In the genomic region with DNA sequence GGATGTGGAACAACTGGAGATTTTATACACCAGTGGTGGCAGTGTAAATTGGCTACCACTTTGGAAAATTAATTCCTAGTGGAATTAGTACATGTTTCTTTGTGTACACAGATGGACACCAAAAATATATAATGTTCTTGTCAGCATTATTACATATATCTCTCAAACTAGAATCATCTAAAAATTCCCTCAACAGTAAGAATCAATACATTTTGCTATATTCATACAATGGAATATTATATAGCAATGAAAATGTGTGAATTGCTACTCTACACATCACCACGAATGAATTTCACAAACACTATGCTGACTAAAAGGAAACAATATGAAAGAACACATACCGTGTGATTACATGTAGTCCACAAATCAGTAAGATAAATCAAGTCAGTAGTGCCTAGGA, we compare ENCODE assay signal across 25 cellular contexts.
"Had no signal": no experiment of that assay in that cellular context is flagged by ENCODE, and none has a peak within 500 bp of the region (broad histone marks: within the 10 kb centered on the region; RNA-seq: fewer than 3 reads in every experiment).

No MANE protein-coding gene starts in this region.

- H3K27ac Mint-ChIP-seq: immature natural killer cell, mesothelial cell of epicardium had no signal

- H3K79me2 ChIP-seq: hepatocyte had no signal

- FAIRE-seq: endothelial cell of umbilical vein had no signal

- H3K36me3 Mint-ChIP-seq: mesothelial cell of epicardium, naive B cell had no signal

- H3K27ac ChIP-seq: colonic mucosa, dorsolateral prefrontal cortex, esophagus muscularis mucosa, foreskin keratinocyte, gastroesophageal sphincter, heart left ventricle, hepatocyte, left lung, lower lobe of right lung had no signal

- ATAC-seq: foreskin keratinocyte; gastroesophageal sphincter; heart left ventricle; left cardiac atrium; left lung; left ventricle myocardium superior; lower lobe of right lung; mucosa of descending colon; naive thymus-derived CD8-positive, alpha-beta T cell had no signal

- H3K4me3 ChIP-seq: colonic mucosa, dorsolateral prefrontal cortex, esophagus muscularis mucosa, gastroesophageal sphincter, heart left ventricle, hepatocyte, left lung, lower lobe of right lung, mucosa of descending colon had no signal

- H3K4me3 Mint-ChIP-seq: immature natural killer cell; mesothelial cell of epicardium; naive B cell; naive thymus-derived CD8-positive, alpha-beta T cell had no signal

- DNase-seq: colonic mucosa; dermis blood vessel endothelial cell; dorsolateral prefrontal cortex; effector CD4-positive, alpha-beta T cell; effector memory CD4-positive, alpha-beta T cell; foreskin keratinocyte; heart left ventricle; hypothalamus; immature natural killer cell; islet precursor cell; kidney; kidney glomerular epithelial cell; left cardiac atrium; left lung; left ventricle myocardium superior; lower lobe of right lung; mesenchymal stem cell; mucosa of descending colon; naive B cell; naive thymus-derived CD8-positive, alpha-beta T cell had no signal

- H3K9me3 Mint-ChIP-seq: immature natural killer cell; mesothelial cell of epicardium; naive B cell; naive thymus-derived CD8-positive, alpha-beta T cell had no signal

- H3K4me1 Mint-ChIP-seq: mesothelial cell of epicardium had no signal

- H2AFZ ChIP-seq: hepatocyte had no signal

- H3K9me3 ChIP-seq: colonic mucosa, esophagus muscularis mucosa, gastroesophageal sphincter, heart left ventricle, left lung, lower lobe of right lung, mucosa of descending colon had no signal

- H3K4me2 ChIP-seq: hepatocyte had no signal

- H3K36me3 ChIP-seq: colonic mucosa had no signal

- H3K27me3 Mint-ChIP-seq: naive B cell; naive thymus-derived CD8-positive, alpha-beta T cell had no signal

- H3K27me3 ChIP-seq: colonic mucosa, dorsolateral prefrontal cortex, esophagus muscularis mucosa, foreskin keratinocyte, gastroesophageal sphincter, heart left ventricle, hepatocyte, left lung had no signal

- H3K4me1 ChIP-seq: colonic mucosa, foreskin keratinocyte, heart left ventricle, left lung, lower lobe of right lung had no signal
